ENCODE assay signal across 1 cellular context in genomic region chr10:70354566-70355233, GRCh38.
TF ChIP-seq lines count a peak whose summit lies in the region.

No MANE protein-coding gene starts in this region.

TF ChIP-seq in HepG2, 621 proteins besides CTCF, POLR2A, EP300 and RAD21:
- no peak for TF ChIP-seq ZNF343 (CRISPR knock-in tag; IDR thresholded peaks at IDR 0.05)
- no peak for TF ChIP-seq HNRNPH1 (optimal IDR thresholded peaks at IDR 0.05; ENCODE audit: low read depth, low read length)
- no peak for TF ChIP-seq ZNF512 (CRISPR knock-in tag; IDR thresholded peaks at IDR 0.05)
- no peak for TF ChIP-seq PREB (CRISPR knock-in tag; IDR thresholded peaks at IDR 0.05)
